In genomic region chr12:11824069-11824468, GRCh38 we compare ENCODE assay signal across 1 cellular context.
TF ChIP-seq lines count a peak whose summit lies in the region.

No MANE protein-coding gene starts in this region.

TF ChIP-seq in GM23338, 12 proteins besides CTCF, POLR2A, EP300 and RAD21 (continued from another document):
- no peak for TF ChIP-seq ZNF462 (CRISPR knock-in tag; IDR thresholded peaks at IDR 0.05)
